ENCODE assay signal across 17 cellular contexts in the genomic region with DNA sequence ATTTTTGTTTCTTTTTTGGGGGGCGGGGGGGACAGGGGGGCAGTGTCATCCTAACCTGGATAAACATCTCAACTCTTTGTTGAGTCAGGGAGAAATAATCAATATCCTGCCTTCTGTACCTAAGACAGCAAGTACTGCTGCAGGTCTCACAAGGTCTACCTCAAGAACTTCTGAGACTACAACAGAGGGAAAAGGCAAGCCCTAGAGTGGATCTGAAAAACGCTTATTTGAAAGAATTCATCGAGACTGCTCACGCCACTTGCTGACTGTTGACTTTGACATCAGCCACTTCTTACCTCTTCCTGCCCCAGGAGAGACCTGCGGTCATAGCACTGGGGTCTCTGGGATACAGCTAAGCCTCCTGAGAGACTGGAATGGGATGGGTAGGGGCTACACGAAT. TPM values are rescaled to one million over a fixed set of nuclear protein-coding genes. Genes with fewer than 3 reads are reported as not detected.
DNase-seq lines count a peak whose midpoint lies in the region; ATAC-seq and TF ChIP-seq lines count a peak whose summit lies in the region.
"Had no signal": no experiment of that assay in that cellular context is flagged by ENCODE, and none has a peak within 500 bp of the region (broad histone marks: within the 10 kb centered on the region; RNA-seq: fewer than 3 reads in every experiment).

No MANE protein-coding gene starts in this region.

- intact Hi-C loops in CD4-positive, alpha-beta memory T cell (cut with micrococcal nuclease): no loop called here

- peak overlapping the region; percentile 23 for H2AK5ac ChIP-seq in mesenchymal stem cell (ENCODE audit: low read length, severe bottlenecking)

- H3K4me2 ChIP-seq in KMS-11: peak overlapping the region; percentile 67
- H3K4me2 ChIP-seq in mesenchymal stem cell (ENCODE audit: low read length, poor library complexity, severe bottlenecking): no peak overlapping the region
- H3K4me2 ChIP-seq: GM23338 had no signal

- H4K91ac ChIP-seq in mesenchymal stem cell (ENCODE audit: low read length): no peak overlapping the region

- no peak overlapping the region for H3K18ac ChIP-seq in mesenchymal stem cell (ENCODE audit: low read depth in 1 of 2, low read length in 2 of 2)

- no peak for ATAC-seq in T-helper 17 cell
- ATAC-seq: GM12878, GM23338 had no signal

- no peak overlapping the region for H4K8ac ChIP-seq in mesenchymal stem cell (ENCODE audit: low read length)

- TF ChIP-seq CTCF in KMS-11 (conservative IDR thresholded peaks at IDR 0.05; ENCODE audit: low read depth, low read length) (no peak), GM13976 (IDR thresholded peaks at IDR 0.05; ENCODE audit: borderline replicate concordance, control extremely low read depth, extremely low read depth, insufficient read depth, missing control alignments) (no peak)

- POLR2A ChIA-PET in CD4-positive, alpha-beta memory T cell (lab: Charles Lee; ENCODE audit: partially characterized antibody): interaction anchor here (5.0 kb wide), 1 partner anchor 9 kb away, joined by 23 read pairs; a partner anchor contains a TSS

- H3K4me1 ChIP-seq in CD4-positive, alpha-beta memory T cell (ENCODE audit: insufficient read depth, low read length): peaks cover 77% of the 10 kb centered on the region
- peaks cover 99% of the 10 kb centered on the region for H3K4me1 ChIP-seq in KMS-11 (ENCODE audit: low read depth, poor library complexity, severe bottlenecking)
- peaks cover 18% of the 10 kb centered on the region for H3K4me1 ChIP-seq in mesenchymal stem cell (ENCODE audit: control insufficient read depth, insufficient read depth, low read depth, low read length)

- H3K4me1 Mint-ChIP-seq in CD4-positive, alpha-beta memory T cell: peaks cover 54 to 87% (median 71%) of the 10 kb centered on the region in 4 donors
- H3K4me1 Mint-ChIP-seq in T-helper 17 cell: peaks cover 56% of the 10 kb centered on the region

- WGBS in mesenchymal stem cell: 100% methylated on average over 3 of the region's 6 CpGs

- peak overlapping the region in 6 of 7 donors; percentile 18 to 52 (median 30) for H3K27ac Mint-ChIP-seq in CD4-positive, alpha-beta memory T cell
- H3K27ac Mint-ChIP-seq in T-helper 17 cell: peak overlapping the region; percentile 95

- H2AFZ ChIP-seq in KMS-11 (ENCODE audit: low read depth): no peak overlapping the region
- H2AFZ ChIP-seq in mesenchymal stem cell (ENCODE audit: low read depth, low read length): no peak overlapping the region
- H2AFZ ChIP-seq: GM23338 had no signal

- no peak overlapping the region for H3K4ac ChIP-seq in mesenchymal stem cell (ENCODE audit: low read depth in 1 of 2, low read length in 2 of 2)

- in situ Hi-C loops in GM13976 (cut with MboI; ENCODE audit: low sequenced_read_pairs, unreplicated experiment): no loop called here

- no peak overlapping the region for H3K14ac ChIP-seq in mesenchymal stem cell (ENCODE audit: low read length in 2 of 2)

- H3K27me3 Mint-ChIP-seq in CD4-positive, alpha-beta memory T cell: no peaks in the 10 kb centered on the region
- H3K27me3 Mint-ChIP-seq in T-helper 17 cell: no peaks in the 10 kb centered on the region
- H3K27me3 Mint-ChIP-seq: B cell, IgD-negative memory B cell had no signal

- no peaks in the 10 kb centered on the region for H3K9me3 Mint-ChIP-seq in CD4-positive, alpha-beta memory T cell
- H3K9me3 Mint-ChIP-seq: GM23338, IgD-negative memory B cell had no signal

- H3K36me3 Mint-ChIP-seq in CD4-positive, alpha-beta memory T cell: peaks cover 5 to 8% of the 10 kb centered on the region in 2 donors
- no peaks in the 10 kb centered on the region for H3K36me3 Mint-ChIP-seq in T-helper 17 cell (ENCODE audit: low read depth)
- H3K36me3 Mint-ChIP-seq: IgD-negative memory B cell had no signal

- no peak overlapping the region for H3K4me3 ChIP-seq in CD4-positive, alpha-beta memory T cell (ENCODE audit: low read length in 2 of 2)
- H3K4me3 ChIP-seq in KMS-11 (IDR thresholded peaks at IDR 0.05; ENCODE audit: insufficient read depth, low read depth, low read length) (no peak overlapping the region), mesenchymal stem cell (ENCODE audit: insufficient read depth in 1 of 2, low read depth in 1 of 2, low read length in 2 of 2) (no peak overlapping the region)
- H3K4me3 ChIP-seq: BLaER1 treated with 17β-estradiol and CSF1 and Interleukin-3, amounts not matched to agents 10 nM and 100 nM; GM12878; GM23338 had no signal

- CTCF ChIA-PET in CD4-positive, alpha-beta memory T cell (lab: Charles Lee; ENCODE audit: partially characterized antibody): no interaction called here

- H3K79me1 ChIP-seq in mesenchymal stem cell (replicated peaks; ENCODE audit: low read length, poor library complexity, severe bottlenecking): no peaks in the 10 kb centered on the region

- no peak overlapping the region for H2BK15ac ChIP-seq in mesenchymal stem cell (ENCODE audit: low read depth, poor library complexity, severe bottlenecking)

- H3K27me3 ChIP-seq in CD4-positive, alpha-beta memory T cell (ENCODE audit: insufficient read depth, low read length): no peaks in the 10 kb centered on the region
- H3K27me3 ChIP-seq in KMS-11 (ENCODE audit: insufficient read depth, low read depth) (no peaks in the 10 kb centered on the region), mesenchymal stem cell (ENCODE audit: control insufficient read depth in 1 of 2, insufficient read depth in 1 of 2, low read length in 2 of 2) (no peaks in the 10 kb centered on the region)
- H3K27me3 ChIP-seq: BLaER1 treated with 17β-estradiol and CSF1 and Interleukin-3, amounts not matched to agents 10 nM and 100 nM had no signal

- DNase-seq in CD4-positive, alpha-beta memory T cell: peak in 1 of 5 donors; percentile 5
- DNase-seq in T-helper 17 cell (no peak), mesenchymal stem cell (no peak), GM13976 (ENCODE audit: low spot score) (no peak), inferior parietal cortex (ENCODE audit: extremely low spot score) (no peak), NCI-H146 (lab: John Stamatoyannopoulos, UW) (no peak)
- DNase-seq: Calu3, DND-41, EL, HCEC 1CT, KBM-7 had no signal

- H4K20me1 ChIP-seq in KMS-11 (ENCODE audit: insufficient read depth): no peaks in the 10 kb centered on the region

- no peaks in the 10 kb centered on the region for H3K9me3 ChIP-seq in CD4-positive, alpha-beta memory T cell (ENCODE audit: control insufficient read depth in 1 of 2, low read length in 2 of 2)
- no peaks in the 10 kb centered on the region for H3K9me3 ChIP-seq in T-helper 17 cell (ENCODE audit: control insufficient read depth, low read length, poor library complexity, severe bottlenecking)
- H3K9me3 ChIP-seq in mesenchymal stem cell (ENCODE audit: control insufficient read depth, low read length): no peaks in the 10 kb centered on the region
- H3K9me3 ChIP-seq: BLaER1 treated with 17β-estradiol and CSF1 and Interleukin-3, amounts not matched to agents 10 nM and 100 nM had no signal

- H2BK12ac ChIP-seq in mesenchymal stem cell (ENCODE audit: low read length in 2 of 2): no peak overlapping the region

- no peak overlapping the region for H3K27ac ChIP-seq in CD4-positive, alpha-beta memory T cell (ENCODE audit: low read depth, low read length)
- H3K27ac ChIP-seq in KMS-11: peak overlapping the region; percentile 65
- H3K27ac ChIP-seq in mesenchymal stem cell (ENCODE audit: low read length, poor library complexity, severe bottlenecking): no peak overlapping the region
- H3K27ac ChIP-seq: BLaER1 treated with 17β-estradiol and CSF1 and Interleukin-3, amounts not matched to agents 10 nM and 100 nM had no signal

- H2BK5ac ChIP-seq in mesenchymal stem cell (ENCODE audit: low read depth, low read length, poor library complexity, severe bottlenecking): no peak overlapping the region

- H3K9ac ChIP-seq in KMS-11: no peak overlapping the region; the same call in 1 of the 2 replicates
- H3K9ac ChIP-seq in mesenchymal stem cell (ENCODE audit: low read length): no peak overlapping the region
- H3K9ac ChIP-seq: BLaER1 treated with 17β-estradiol and CSF1 and Interleukin-3, amounts not matched to agents 10 nM and 100 nM had no signal

- peak overlapping the region in 2 of 8 donors; percentile 35 to 45 for H3K4me3 Mint-ChIP-seq in CD4-positive, alpha-beta memory T cell
- H3K4me3 Mint-ChIP-seq in T-helper 17 cell: no peak overlapping the region
- H3K4me3 Mint-ChIP-seq: B cell, GM23338 had no signal

- no peak overlapping the region for H2BK120ac ChIP-seq in mesenchymal stem cell (ENCODE audit: low read depth, low read length)

- H3K23ac ChIP-seq in mesenchymal stem cell (ENCODE audit: low read length in 2 of 2): no peak overlapping the region

- no peaks in the 10 kb centered on the region for H3K36me3 ChIP-seq in CD4-positive, alpha-beta memory T cell (ENCODE audit: insufficient read depth, low read length)
- H3K36me3 ChIP-seq in KMS-11 (ENCODE audit: insufficient read depth): no peaks in the 10 kb centered on the region
- H3K36me3 ChIP-seq in mesenchymal stem cell (ENCODE audit: control insufficient read depth in 1 of 2, insufficient read depth in 2 of 2, low read depth in 1 of 2, low read length in 2 of 2): peaks cover 0 to 2% of the 10 kb centered on the region in 2 experiments

- peaks cover 93% of the 10 kb centered on the region for H3K79me2 ChIP-seq in KMS-11 (ENCODE audit: insufficient read depth, low read depth)

RNA-seq across cellular contexts. Expression of a gene that starts 8.4 kb away (rescaled TPM):
- 100 to 1,000 TPM; 166 to 183 TPM for total RNA-seq in CD4-positive, alpha-beta memory T cell
- 10 to 100 TPM; 24.7 to 82.3 TPM for polyA plus RNA-seq in CD4-positive, alpha-beta memory T cell
- 100 to 1,000 TPM; 136 to 175 TPM for total RNA-seq in T-helper 17 cell
- polyA plus RNA-seq in mesenchymal stem cell (2013, experiment 1 of 2): 768 TPM
- polyA plus RNA-seq in mesenchymal stem cell (2013, experiment 2 of 2): 740 TPM

RNA-seq across cellular contexts. Expression of a gene that starts 8.7 kb away (rescaled TPM):
- total RNA-seq in CD4-positive, alpha-beta memory T cell: 100 to 1,000 TPM; 332 to 362 TPM
- 100 to 1,000 TPM; 187 to 249 TPM for polyA plus RNA-seq in CD4-positive, alpha-beta memory T cell
- total RNA-seq in T-helper 17 cell: 100 to 1,000 TPM; 190 to 216 TPM
- polyA plus RNA-seq in mesenchymal stem cell (2013, experiment 1 of 2): 369 TPM
- 372 TPM for polyA plus RNA-seq in mesenchymal stem cell (2013, experiment 2 of 2)

RNA-seq across cellular contexts. Expression of a gene that starts 49.0 kb away (rescaled TPM):
- 10 to 100 TPM; 17.2 to 21.8 TPM for total RNA-seq in CD4-positive, alpha-beta memory T cell
- 1 to 10 TPM; 3.9 to 5.5 TPM for polyA plus RNA-seq in CD4-positive, alpha-beta memory T cell
- total RNA-seq in T-helper 17 cell: 10 to 100 TPM; 18.0 to 28.1 TPM
- polyA plus RNA-seq in mesenchymal stem cell (2013, experiment 1 of 2): 15.5 TPM
- 14.7 TPM for polyA plus RNA-seq in mesenchymal stem cell (2013, experiment 2 of 2)
